Comparison of ENCODE assay signal across 1 cellular context in the genomic region with DNA sequence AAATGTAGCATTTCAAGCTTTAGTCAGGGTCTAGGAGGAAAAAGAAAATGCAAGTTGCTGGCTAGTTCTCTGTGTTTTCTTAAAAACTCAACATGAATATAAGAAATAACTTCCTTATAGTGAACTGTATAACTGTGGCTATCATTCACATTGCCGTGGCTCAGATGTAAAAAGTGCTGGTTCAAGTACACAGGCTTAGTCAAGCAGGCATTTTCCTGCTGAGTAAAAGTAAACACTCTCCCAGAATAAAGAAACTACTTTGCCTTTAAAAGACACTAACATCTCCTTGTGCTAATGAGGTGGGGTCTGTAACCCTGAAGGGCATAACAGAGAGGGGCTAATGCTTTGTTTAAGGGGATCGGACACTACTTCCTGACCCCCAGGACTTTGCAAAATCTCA.
TF ChIP-seq lines count a peak whose summit lies in the region.

No MANE protein-coding gene starts in this region.

TF ChIP-seq in IMR-90, 13 proteins besides CTCF, POLR2A, EP300 and RAD21:
- no peak for TF ChIP-seq CHD1 (IDR thresholded peaks at IDR 0.05; ENCODE audit: low read depth, low read length)
- no peak for TF ChIP-seq CEBPB (IDR thresholded peaks at IDR 0.05; ENCODE audit: low read depth, low read length)
- TF ChIP-seq, protein P1, sequence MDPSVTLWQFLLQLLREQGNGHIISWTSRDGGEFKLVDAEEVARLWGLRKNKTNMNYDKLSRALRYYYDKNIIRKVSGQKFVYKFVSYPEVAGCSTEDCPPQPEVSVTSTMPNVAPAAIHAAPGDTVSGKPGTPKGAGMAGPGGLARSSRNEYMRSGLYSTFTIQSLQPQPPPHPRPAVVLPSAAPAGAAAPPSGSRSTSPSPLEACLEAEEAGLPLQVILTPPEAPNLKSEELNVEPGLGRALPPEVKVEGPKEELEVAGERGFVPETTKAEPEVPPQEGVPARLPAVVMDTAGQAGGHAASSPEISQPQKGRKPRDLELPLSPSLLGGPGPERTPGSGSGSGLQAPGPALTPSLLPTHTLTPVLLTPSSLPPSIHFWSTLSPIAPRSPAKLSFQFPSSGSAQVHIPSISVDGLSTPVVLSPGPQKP (IDR thresholded peaks at IDR 0.05; ENCODE audit: borderline replicate concordance, low read depth, low read length), result no peak
- no peak for TF ChIP-seq SMC3 (IDR thresholded peaks at IDR 0.05; ENCODE audit: low read depth, low read length)
- TF ChIP-seq NFE2L2 (IDR thresholded peaks at IDR 0.05; ENCODE audit: low read depth, low read length), result no peak
- TF ChIP-seq MAZ (IDR thresholded peaks at IDR 0.05; ENCODE audit: borderline replicate concordance, low read depth, low read length), result no peak
- TF ChIP-seq RCOR1 (IDR thresholded peaks at IDR 0.05; ENCODE audit: insufficient replicate concordance, low read length), result no peak
- TF ChIP-seq FOS (IDR thresholded peaks at IDR 0.05; ENCODE audit: low read depth, low read length), result no peak
- TF ChIP-seq RFX5 (IDR thresholded peaks at IDR 0.05; ENCODE audit: low read depth, low read length), result no peak
- TF ChIP-seq BHLHE40 (IDR thresholded peaks at IDR 0.05; ENCODE audit: low read depth, low read length), result no peak
